1 cellular context compared by ENCODE assay signal in genomic region chr17:42282478-42283080, GRCh38.
TF ChIP-seq lines count a peak whose summit lies in the region.

No MANE protein-coding gene starts in this region.

TF ChIP-seq in A549, 52 proteins besides CTCF, POLR2A, EP300 and RAD21 (continued from another document):
- TF ChIP-seq, protein P1, sequence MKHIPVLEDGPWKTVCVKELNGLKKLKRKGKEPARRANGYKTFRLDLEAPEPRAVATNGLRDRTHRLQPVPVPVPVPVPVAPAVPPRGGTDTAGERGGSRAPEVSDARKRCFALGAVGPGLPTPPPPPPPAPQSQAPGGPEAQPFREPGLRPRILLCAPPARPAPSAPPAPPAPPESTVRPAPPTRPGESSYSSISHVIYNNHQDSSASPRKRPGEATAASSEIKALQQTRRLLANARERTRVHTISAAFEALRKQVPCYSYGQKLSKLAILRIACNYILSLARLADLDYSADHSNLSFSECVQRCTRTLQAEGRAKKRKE (CRISPR knock-in tag; IDR thresholded peaks at IDR 0.05; ENCODE audit: low read depth): no peak
- TF ChIP-seq TP53 (CRISPR knock-in tag; IDR thresholded peaks at IDR 0.05): no peak
